8 cellular contexts compared by ENCODE assay signal in genomic region chr18:1811282-1811681, GRCh38.
"Had no signal": no experiment of that assay in that cellular context is flagged by ENCODE, and none has a peak within 500 bp of the region (broad histone marks: within the 10 kb centered on the region; RNA-seq: fewer than 3 reads in every experiment).

No MANE protein-coding gene starts in this region.

- H3K27ac ChIP-seq: GM23248 had no signal

- DNase-seq: GM23248, GOT3, H7, HFFc6, KG1 had no signal

- H3K4me3 ChIP-seq: GM23248, HAP-1 had no signal

- H3K4me1 ChIP-seq: HAP-1 had no signal

- H3K9ac ChIP-seq: GM23248 had no signal

- FAIRE-seq: HTR-8/SVneo had no signal

- H2AFZ ChIP-seq: GM23248 had no signal

- H3K36me3 ChIP-seq: HAP-1 had no signal

- ATAC-seq: HCT116 had no signal

- H3K9me3 ChIP-seq: HAP-1 had no signal
